ENCODE assay signal across 1 cellular context in genomic region chr17:74752415-74752814, GRCh38.
A peak's percentile ranks its signal among the peaks of the same experiment; 100 is the strongest.
TF ChIP-seq lines count a peak whose summit lies in the region.

No MANE protein-coding gene starts in this region.

TF ChIP-seq in HepG2, 621 proteins besides CTCF, POLR2A, EP300 and RAD21 (continued from another document and continues in another):
- no peak; the same call in 1 of the 2 replicates for TF ChIP-seq ZBED4 (CRISPR knock-in tag; IDR thresholded peaks at IDR 0.05; ENCODE audit: borderline replicate concordance)
- TF ChIP-seq ZNF431 (CRISPR knock-in tag; IDR thresholded peaks at IDR 0.05; ENCODE audit: borderline replicate concordance, low read depth), result no peak
- 0 out of 2 replicates have a peak, but pooled peaks have one; percentile 33 for TF ChIP-seq FOXP1 (IDR thresholded peaks at IDR 0.05)
- TF ChIP-seq FOXP1 (CRISPR knock-in tag; IDR thresholded peaks at IDR 0.05), result peak; percentile 71
- TF ChIP-seq ZEB1 (IDR thresholded peaks at IDR 0.05; ENCODE audit: insufficient replicate concordance, low read depth), result no peak
- peak; percentile 66; the same call in 1 of the 2 replicates for TF ChIP-seq BORCS8-MEF2B (CRISPR knock-in tag; IDR thresholded peaks at IDR 0.05)
- no peak for TF ChIP-seq ZNF567 (CRISPR knock-in tag; IDR thresholded peaks at IDR 0.05; ENCODE audit: borderline replicate concordance)
- no peak for TF ChIP-seq SALL1 (CRISPR knock-in tag; IDR thresholded peaks at IDR 0.05)
- no peak for TF ChIP-seq TCF7L2 (IDR thresholded peaks at IDR 0.05; ENCODE audit: low read depth, low read length)
- no peak for TF ChIP-seq HNRNPK (IDR thresholded peaks at IDR 0.05; ENCODE audit: low read depth, low read length, poor library complexity, severe bottlenecking)
- no peak for TF ChIP-seq ZNF556 (CRISPR knock-in tag; IDR thresholded peaks at IDR 0.05; ENCODE audit: borderline replicate concordance)
- TF ChIP-seq CCDC6 (CRISPR knock-in tag; IDR thresholded peaks at IDR 0.05), result no peak
- no peak for TF ChIP-seq TP53 (CRISPR knock-in tag; conservative IDR thresholded peaks at IDR 0.05)
- TF ChIP-seq SYNCRIP (IDR thresholded peaks at IDR 0.05; ENCODE audit: insufficient read depth, low read depth, low read length), result no peak
- no peak for TF ChIP-seq MLXIP (CRISPR knock-in tag; IDR thresholded peaks at IDR 0.05; ENCODE audit: borderline replicate concordance)
- no peak for TF ChIP-seq ZNF281 (CRISPR knock-in tag; IDR thresholded peaks at IDR 0.05; ENCODE audit: borderline replicate concordance)
- no peak for TF ChIP-seq HOXD1 (CRISPR knock-in tag; IDR thresholded peaks at IDR 0.05)
- TF ChIP-seq HDAC1 (CRISPR knock-in tag; IDR thresholded peaks at IDR 0.05), result peak; percentile 74
- TF ChIP-seq SATB2 (CRISPR knock-in tag; IDR thresholded peaks at IDR 0.05), result no peak
- TF ChIP-seq SCMH1 (CRISPR knock-in tag; IDR thresholded peaks at IDR 0.05; ENCODE audit: borderline replicate concordance), result no peak
- no peak for TF ChIP-seq ZNF678 (CRISPR knock-in tag; IDR thresholded peaks at IDR 0.05)
- TF ChIP-seq ZBTB25 (CRISPR knock-in tag; IDR thresholded peaks at IDR 0.05), result no peak
- TF ChIP-seq ZNF367 (CRISPR knock-in tag; IDR thresholded peaks at IDR 0.05; ENCODE audit: borderline replicate concordance), result no peak
- no peak for TF ChIP-seq ELF4 (CRISPR knock-in tag; IDR thresholded peaks at IDR 0.05; ENCODE audit: borderline replicate concordance)
- TF ChIP-seq SSRP1 (CRISPR knock-in tag; IDR thresholded peaks at IDR 0.05), result peak; percentile 46; the same call in 1 of the 2 replicates
- no peak for TF ChIP-seq SP1 (IDR thresholded peaks at IDR 0.05)
- 0 out of 2 replicates have a peak, but pooled peaks have one; percentile 24 for TF ChIP-seq SP1 (CRISPR knock-in tag; IDR thresholded peaks at IDR 0.05)
- TF ChIP-seq AKAP8 (CRISPR knock-in tag; IDR thresholded peaks at IDR 0.05), result no peak; the same call in 1 of the 2 replicates
- TF ChIP-seq CHD4 (IDR thresholded peaks at IDR 0.05; ENCODE audit: borderline replicate concordance, low read length), result 0 out of 2 replicates have a peak, but pooled peaks have one; percentile 69
- no peak for TF ChIP-seq ZNF296 (CRISPR knock-in tag; conservative IDR thresholded peaks at IDR 0.05)
- peak; percentile 79 for TF ChIP-seq FOXP4 (CRISPR knock-in tag; IDR thresholded peaks at IDR 0.05)
- TF ChIP-seq ZSCAN29 (CRISPR knock-in tag; conservative IDR thresholded peaks at IDR 0.05), result no peak
- TF ChIP-seq SMARCE1 (IDR thresholded peaks at IDR 0.05; ENCODE audit: borderline replicate concordance), result no peak
- TF ChIP-seq CEBPB (IDR thresholded peaks at IDR 0.05; ENCODE audit: borderline replicate concordance, low read depth, low read length), result peak; percentile 91
- TF ChIP-seq IRF1 (CRISPR knock-in tag; IDR thresholded peaks at IDR 0.05; ENCODE audit: low read depth), result no peak
- no peak for TF ChIP-seq ZHX2 (IDR thresholded peaks at IDR 0.05; ENCODE audit: low read depth)
- no peak for TF ChIP-seq ZHX2 (CRISPR knock-in tag; IDR thresholded peaks at IDR 0.05; ENCODE audit: borderline replicate concordance)
- no peak for TF ChIP-seq ZNF143 (CRISPR knock-in tag; IDR thresholded peaks at IDR 0.05)
- no peak for TF ChIP-seq ZNF749 (CRISPR knock-in tag; IDR thresholded peaks at IDR 0.05; ENCODE audit: borderline replicate concordance)
